12 cellular contexts compared by ENCODE assay signal in genomic region chr18:70293166-70293565, GRCh38. TPM values are rescaled to one million over a fixed set of nuclear protein-coding genes. Genes with fewer than 3 reads are reported as not detected.
DNase-seq lines count a peak whose midpoint lies in the region; ATAC-seq and TF ChIP-seq lines count a peak whose summit lies in the region.
"Had no signal": no experiment of that assay in that cellular context is flagged by ENCODE, and none has a peak within 500 bp of the region (broad histone marks: within the 10 kb centered on the region; RNA-seq: fewer than 3 reads in every experiment).

No MANE protein-coding gene starts in this region.

- H3K4me1 ChIP-seq in colonic mucosa (peaks cover 19% of the 10 kb centered on the region), trophoblast cell (ENCODE audit: control insufficient read depth in 1 of 2, insufficient read depth in 2 of 2, low read length in 2 of 2) (peaks cover 11 to 19% of the 10 kb centered on the region in 2 experiments), adrenal gland (replicated peaks in 1 of 2) (peaks cover 25 to 77% of the 10 kb centered on the region in 2 donors)

- TF ChIP-seq CTCF in colonic mucosa (IDR thresholded peaks at IDR 0.05) (no peak), adrenal gland (IDR thresholded peaks at IDR 0.05) (no peak)

- no peak for DNase-seq in activated CD4-positive, CD25-positive, alpha-beta regulatory T cell treated with anti-CD3 and anti-CD28 coated beads, Interleukin-2, amount 50 U/mL, for 72 hours
- DNase-seq in colonic mucosa (peak; percentile 62), trophoblast cell (no peak), adrenal gland (no peak), OCI-M2 (lab: John Stamatoyannopoulos, UW; ENCODE audit: unreplicated experiment) (no peak)
- DNase-seq: ACHN, activated T-cell treated with anti-CD3 and anti-CD28 coated beads for 4 hours had no signal

- no peak overlapping the region for H3K14ac ChIP-seq in trophoblast cell (ENCODE audit: low read length)

- no peak overlapping the region for H2AFZ ChIP-seq in trophoblast cell (ENCODE audit: insufficient read depth, low read length, poor library complexity)

- H2AK5ac ChIP-seq in trophoblast cell (ENCODE audit: low read length): no peak overlapping the region

- H3K9me3 ChIP-seq in colonic mucosa (no peaks in the 10 kb centered on the region), trophoblast cell (ENCODE audit: insufficient read depth, low read depth, low read length) (no peaks in the 10 kb centered on the region), adrenal gland (replicated peaks in 1 of 3) (no peaks in the 10 kb centered on the region)

- peak; percentile 21 to 67 for ATAC-seq in activated CD4-positive, CD25-positive, alpha-beta regulatory T cell treated with anti-CD3 and anti-CD28 coated beads, Interleukin-2, amount 50 U/mL, for 24 hours
- ATAC-seq in HG03442 (IDR thresholded peaks at IDR 0.05; ENCODE audit: unreplicated experiment): peak; percentile 18
- ATAC-seq in HG03280 (IDR thresholded peaks at IDR 0.05; ENCODE audit: unreplicated experiment): no peak

- no peaks in the 10 kb centered on the region for H3K36me3 ChIP-seq in colonic mucosa
- H3K36me3 ChIP-seq in trophoblast cell (ENCODE audit: control insufficient read depth in 1 of 2, insufficient read depth in 2 of 2, low read length in 2 of 2): peaks cover 0 to 3% of the 10 kb centered on the region in 2 experiments
- H3K36me3 ChIP-seq in adrenal gland (replicated peaks in 1 of 2): no peaks in the 10 kb centered on the region

- H3K27ac ChIP-seq in colonic mucosa: peak overlapping the region; percentile 65
- no peak overlapping the region for H3K27ac ChIP-seq in trophoblast cell (ENCODE audit: low read depth, low read length)
- peak overlapping the region in 1 of 5 donors; percentile 28 for H3K27ac ChIP-seq in adrenal gland
- H3K27ac ChIP-seq: epithelial cell of prostate, skin epidermis had no signal

- TF ChIP-seq POLR2A in adrenal gland (IDR thresholded peaks at IDR 0.05): no peak

- H2BK12ac ChIP-seq in trophoblast cell (ENCODE audit: low read length): no peak overlapping the region

- H3K18ac ChIP-seq in trophoblast cell (ENCODE audit: low read length): no peak overlapping the region

- H4K12ac ChIP-seq in trophoblast cell (ENCODE audit: low read depth, low read length): no peak overlapping the region

- H3K9ac ChIP-seq in colonic mucosa (ENCODE audit: low read depth in 2 of 2, low read length in 2 of 2) (no peak overlapping the region), trophoblast cell (ENCODE audit: low read length) (no peak overlapping the region)

- no CpG with 5 or more reads among the region's 3 CpGs for WGBS in trophoblast cell (ENCODE audit: extremely low coverage, insufficient coverage, insufficient read length)
- WGBS in adrenal gland, 4 donors: 61 to 80% (median 69%) methylated on average over 2 to 3 of the region's 3 CpGs

- H4K91ac ChIP-seq in trophoblast cell (ENCODE audit: low read depth, low read length): no peak overlapping the region

- peak overlapping the region; percentile 84 for H3K4ac ChIP-seq in trophoblast cell (ENCODE audit: low read depth, low read length)

- H3K23ac ChIP-seq in trophoblast cell (ENCODE audit: low read length): no peak overlapping the region

- no peak overlapping the region for H2BK120ac ChIP-seq in trophoblast cell (ENCODE audit: insufficient read depth, low read length, poor library complexity)

- no peak overlapping the region for H3K4me3 ChIP-seq in colonic mucosa
- H3K4me3 ChIP-seq in trophoblast cell (ENCODE audit: low read depth, low read length): no peak overlapping the region
- no peak overlapping the region for H3K4me3 ChIP-seq in adrenal gland
- H3K4me3 ChIP-seq: skin epidermis had no signal

- H3K79me2 ChIP-seq in trophoblast cell (ENCODE audit: control insufficient read depth, insufficient read depth, low read length, poor library complexity): peaks cover 40% of the 10 kb centered on the region

- H3K4me2 ChIP-seq in trophoblast cell (ENCODE audit: low read length): no peak overlapping the region

- H3K27me3 ChIP-seq in colonic mucosa: no peaks in the 10 kb centered on the region
- no peaks in the 10 kb centered on the region for H3K27me3 ChIP-seq in trophoblast cell (ENCODE audit: insufficient read depth, low read length)
- no peaks in the 10 kb centered on the region for H3K27me3 ChIP-seq in adrenal gland

- no peak overlapping the region for H4K8ac ChIP-seq in trophoblast cell (ENCODE audit: low read depth, low read length)

- no peak overlapping the region for H2BK5ac ChIP-seq in trophoblast cell (ENCODE audit: low read depth, low read length, poor library complexity)

- peaks cover 13% of the 10 kb centered on the region for H3K79me1 ChIP-seq in trophoblast cell (ENCODE audit: low read length)

- intact Hi-C loops in colonic mucosa (cut with DNase I): no loop called here
- intact Hi-C loops in adrenal gland (cut with DNase I): no loop called here

RNA-seq across cellular contexts. Expression of gene SOCS6, which starts 4.3 kb away (rescaled TPM):
- total RNA-seq in colonic mucosa (10 to 100 TPM; 34.2 to 54.8 TPM), adrenal gland (10 to 100 TPM; 14.2 to 25.5 (median 19.5) TPM)
- polyA plus RNA-seq in trophoblast cell (2013): 49.6 and 49.7 TPM in 2 replicates
- polyA plus RNA-seq in adrenal gland: 10 to 100 TPM in 1 of 3 donors, 1 to 10 TPM in 2; 4.3 to 16.1 (median 4.9) TPM
